Comparison of ENCODE assay signal across 1 cellular context in the genomic region with DNA sequence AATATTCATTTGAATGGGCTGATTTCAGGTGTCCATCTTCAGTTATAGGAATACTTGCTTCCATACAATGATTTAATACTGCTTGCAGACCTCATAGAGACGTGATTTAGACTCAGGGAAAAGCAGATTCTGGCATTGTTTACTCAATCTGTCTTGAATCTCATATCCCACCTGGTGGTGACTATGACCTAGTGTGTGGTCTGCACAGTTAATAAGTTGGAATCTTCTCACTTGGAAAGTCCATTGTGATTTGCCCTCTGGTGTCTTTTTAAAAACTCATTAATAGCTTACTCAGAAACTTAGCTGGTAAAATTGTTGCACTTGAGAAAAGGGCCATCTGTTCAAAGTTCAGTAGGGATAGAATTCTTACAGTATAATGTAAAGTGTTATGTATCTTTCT.
TF ChIP-seq lines count a peak whose summit lies in the region.

No MANE protein-coding gene starts in this region.

TF ChIP-seq in IMR-90, 13 proteins besides CTCF, POLR2A, EP300 and RAD21:
- no peak for TF ChIP-seq CHD1 (IDR thresholded peaks at IDR 0.05; ENCODE audit: low read depth, low read length)
- no peak for TF ChIP-seq MXI1 (IDR thresholded peaks at IDR 0.05; ENCODE audit: borderline replicate concordance, low read depth, low read length)
- no peak for TF ChIP-seq BHLHE40 (IDR thresholded peaks at IDR 0.05; ENCODE audit: low read depth, low read length)
- TF ChIP-seq NFE2L2 (IDR thresholded peaks at IDR 0.05; ENCODE audit: low read depth, low read length): no peak
- no peak for TF ChIP-seq FOS (IDR thresholded peaks at IDR 0.05; ENCODE audit: low read depth, low read length)
- TF ChIP-seq RCOR1 (IDR thresholded peaks at IDR 0.05; ENCODE audit: insufficient replicate concordance, low read length): no peak
- no peak for TF ChIP-seq MAFK (IDR thresholded peaks at IDR 0.05; ENCODE audit: low read depth, low read length)
- TF ChIP-seq USF2 (IDR thresholded peaks at IDR 0.05; ENCODE audit: low read depth, low read length): no peak
- no peak for TF ChIP-seq MAZ (IDR thresholded peaks at IDR 0.05; ENCODE audit: borderline replicate concordance, low read depth, low read length)
- no peak for TF ChIP-seq CEBPB (IDR thresholded peaks at IDR 0.05; ENCODE audit: low read depth, low read length)
- TF ChIP-seq SMC3 (IDR thresholded peaks at IDR 0.05; ENCODE audit: low read depth, low read length): no peak
- TF ChIP-seq, protein P1, sequence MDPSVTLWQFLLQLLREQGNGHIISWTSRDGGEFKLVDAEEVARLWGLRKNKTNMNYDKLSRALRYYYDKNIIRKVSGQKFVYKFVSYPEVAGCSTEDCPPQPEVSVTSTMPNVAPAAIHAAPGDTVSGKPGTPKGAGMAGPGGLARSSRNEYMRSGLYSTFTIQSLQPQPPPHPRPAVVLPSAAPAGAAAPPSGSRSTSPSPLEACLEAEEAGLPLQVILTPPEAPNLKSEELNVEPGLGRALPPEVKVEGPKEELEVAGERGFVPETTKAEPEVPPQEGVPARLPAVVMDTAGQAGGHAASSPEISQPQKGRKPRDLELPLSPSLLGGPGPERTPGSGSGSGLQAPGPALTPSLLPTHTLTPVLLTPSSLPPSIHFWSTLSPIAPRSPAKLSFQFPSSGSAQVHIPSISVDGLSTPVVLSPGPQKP (IDR thresholded peaks at IDR 0.05; ENCODE audit: borderline replicate concordance, low read depth, low read length): no peak
- no peak for TF ChIP-seq RFX5 (IDR thresholded peaks at IDR 0.05; ENCODE audit: low read depth, low read length)
TF ChIP-seq in IMR-90: peak in this region for 0.
